Comparison of ENCODE assay signal across 13 cellular contexts in genomic region chr16:89670496-89671431, GRCh38. TPM values are rescaled to one million over a fixed set of nuclear protein-coding genes. Genes with fewer than 3 reads are reported as not detected.
DNase-seq lines count a peak whose midpoint lies in the region; ATAC-seq and TF ChIP-seq lines count a peak whose summit lies in the region.
"Had no signal": no experiment of that assay in that cellular context is flagged by ENCODE, and none has a peak within 500 bp of the region (broad histone marks: within the 10 kb centered on the region; RNA-seq: fewer than 3 reads in every experiment).

No MANE protein-coding gene starts in this region.

- H3K27me3 ChIP-seq in Panc1 (ENCODE audit: control insufficient read depth, insufficient read depth, low read length) (no peaks in the 10 kb centered on the region), fibroblast of lung (ENCODE audit: control insufficient read depth, insufficient read depth, low read length) (no peaks in the 10 kb centered on the region)
- H3K27me3 ChIP-seq: BLaER1, brain microvascular endothelial cell had no signal

- H3K79me2 ChIP-seq in fibroblast of lung (ENCODE audit: control insufficient read depth, insufficient read depth, low read length) = no peaks in the 10 kb centered on the region
- H3K79me2 ChIP-seq: parathyroid adenoma had no signal

- no peak overlapping the region for H3K9ac ChIP-seq in fibroblast of lung (ENCODE audit: insufficient read depth, low read length)
- H3K9ac ChIP-seq: BLaER1, parathyroid adenoma had no signal

- H3K9me3 Mint-ChIP-seq in natural killer cell treated with Interleukin-12 subunit alpha and Interleukin-12 subunit beta and Interleukin-15 and Interleukin-18, amount 100 ng/mL, for 72 hours = no peaks in the 10 kb centered on the region
- no peaks in the 10 kb centered on the region for H3K9me3 Mint-ChIP-seq in natural killer cell

- ATAC-seq in natural killer cell treated with Interleukin-12 subunit alpha and Interleukin-12 subunit beta and Interleukin-15 and Interleukin-18, amount 100 ng/mL, for 72 hours = no peak
- ATAC-seq in natural killer cell = no peak
- peak; percentile 55 for ATAC-seq in Panc1
- ATAC-seq in GM18909 (IDR thresholded peaks at IDR 0.05; ENCODE audit: poor library complexity, unreplicated experiment) = no peak

- H3K4me3 Mint-ChIP-seq in natural killer cell treated with Interleukin-12 subunit alpha and Interleukin-12 subunit beta and Interleukin-15 and Interleukin-18, amount 100 ng/mL, for 72 hours = no peak overlapping the region
- no peak overlapping the region for H3K4me3 Mint-ChIP-seq in natural killer cell
- H3K4me3 Mint-ChIP-seq: memory B cell had no signal

- no peak overlapping the region for H3K27ac ChIP-seq in Panc1 (ENCODE audit: low read length)
- no peak overlapping the region for H3K27ac ChIP-seq in fibroblast of lung (ENCODE audit: insufficient read depth, low read length)
- H3K27ac ChIP-seq: BLaER1, brain microvascular endothelial cell, parathyroid adenoma had no signal

- POLR2A ChIA-PET in Panc1 (lab: Charles Lee) = no interaction called here

- H3K9me3 ChIP-seq in Panc1 (ENCODE audit: control insufficient read depth, insufficient read depth, low read depth, low read length) = no peaks in the 10 kb centered on the region
- no peaks in the 10 kb centered on the region for H3K9me3 ChIP-seq in fibroblast of lung (ENCODE audit: control insufficient read depth, insufficient read depth, low read depth, low read length)

- H3K36me3 Mint-ChIP-seq in natural killer cell treated with Interleukin-12 subunit alpha and Interleukin-12 subunit beta and Interleukin-15 and Interleukin-18, amount 100 ng/mL, for 72 hours = no peaks in the 10 kb centered on the region
- no peaks in the 10 kb centered on the region for H3K36me3 Mint-ChIP-seq in natural killer cell

- in situ Hi-C loops in Panc1 (cut with HindIII; ENCODE audit: low pct_unique_long_range_greater_than_20kb, low sequenced_read_pairs) = no loop called here

- TF ChIP-seq CTCF in natural killer cell (IDR thresholded peaks at IDR 0.05) (no peak), Panc1 (IDR thresholded peaks at IDR 0.05) (no peak), fibroblast of lung (conservative IDR thresholded peaks at IDR 0.05 in 1 of 2, IDR thresholded peaks at IDR 0.05 in 1 of 2; ENCODE audit: low read depth in 1 of 2, low read length in 2 of 2) (no peak)

- no peaks in the 10 kb centered on the region for H3K4me1 Mint-ChIP-seq in natural killer cell treated with Interleukin-12 subunit alpha and Interleukin-12 subunit beta and Interleukin-15 and Interleukin-18, amount 100 ng/mL, for 72 hours (ENCODE audit: low read depth in 2 of 2)
- H3K4me1 Mint-ChIP-seq in natural killer cell = no peaks in the 10 kb centered on the region
- H3K4me1 Mint-ChIP-seq: memory B cell had no signal

- peak; percentile 39 for DNase-seq in natural killer cell treated with Interleukin-12 subunit alpha and Interleukin-12 subunit beta and Interleukin-15 and Interleukin-18, amount 100 ng/mL, for 72 hours (ENCODE audit: low spot score)
- DNase-seq in natural killer cell (no peak), Panc1 (ENCODE audit: low read depth, low spot score) (no peak), fibroblast of lung (ENCODE audit: low read depth in 2 of 2) (peak; percentile 22 to 43), COLO668 (lab: John Stamatoyannopoulos, UW; ENCODE audit: unreplicated experiment) (no peak), NCI-H1092 (lab: John Stamatoyannopoulos, UW) (no peak)
- no peak for DNase-seq in stimulated activated CD8-positive, alpha-beta memory T cell treated with anti-CD3 and anti-CD28 coated beads, Interleukin-4, amount 100 ng/mL, for 48 hours
- DNase-seq: brain microvascular endothelial cell, NCI-H1694 treated with DMSO at 0.1 percent for 48 hours had no signal

- no peaks in the 10 kb centered on the region for H3K36me3 ChIP-seq in Panc1 (ENCODE audit: control insufficient read depth, insufficient read depth, low read length)
- H3K36me3 ChIP-seq in fibroblast of lung (ENCODE audit: control insufficient read depth, insufficient read depth, low read length) = no peaks in the 10 kb centered on the region
- H3K36me3 ChIP-seq: brain microvascular endothelial cell had no signal

- no peak overlapping the region for H2AFZ ChIP-seq in fibroblast of lung (ENCODE audit: low read length)
- H2AFZ ChIP-seq: parathyroid adenoma had no signal

- H3K4me3 ChIP-seq in Panc1 (ENCODE audit: low read depth in 2 of 2, low read length in 2 of 2) (no peak overlapping the region), fibroblast of lung (replicated peaks in 1 of 4; ENCODE audit: control extremely low read depth in 1 of 4, insufficient read depth in 1 of 4, low read depth in 3 of 4, low read length in 4 of 4) (no peak overlapping the region)
- H3K4me3 ChIP-seq: BLaER1 had no signal

- intact Hi-C loops in natural killer cell (cut with micrococcal nuclease) (no loop called here), Panc1 (cut with micrococcal nuclease; ENCODE audit: unreplicated experiment) (no loop called here)

- no peak overlapping the region for H3K4me2 ChIP-seq in fibroblast of lung (ENCODE audit: extremely low read depth, insufficient read depth, low read length)
- H3K4me2 ChIP-seq: BLaER1 had no signal

- no peaks in the 10 kb centered on the region for H3K4me1 ChIP-seq in Panc1 (ENCODE audit: control insufficient read depth, insufficient read depth, low read length)
- no peaks in the 10 kb centered on the region for H3K4me1 ChIP-seq in fibroblast of lung (ENCODE audit: control insufficient read depth, extremely low read depth, insufficient read depth, low read length)
- H3K4me1 ChIP-seq: parathyroid adenoma had no signal

- H4K20me1 ChIP-seq in fibroblast of lung (ENCODE audit: control insufficient read depth, extremely low read depth, insufficient read depth, low read length) = no peaks in the 10 kb centered on the region
- H4K20me1 ChIP-seq: BLaER1 had no signal

- H3K27ac Mint-ChIP-seq in natural killer cell treated with Interleukin-12 subunit alpha and Interleukin-12 subunit beta and Interleukin-15 and Interleukin-18, amount 100 ng/mL, for 72 hours = no peak overlapping the region
- no peak overlapping the region for H3K27ac Mint-ChIP-seq in natural killer cell
- H3K27ac Mint-ChIP-seq: memory B cell had no signal

- H3K27me3 Mint-ChIP-seq in natural killer cell treated with Interleukin-12 subunit alpha and Interleukin-12 subunit beta and Interleukin-15 and Interleukin-18, amount 100 ng/mL, for 72 hours = no peaks in the 10 kb centered on the region
- no peaks in the 10 kb centered on the region for H3K27me3 Mint-ChIP-seq in natural killer cell (ENCODE audit: low read depth in 2 of 2)
- H3K27me3 Mint-ChIP-seq: memory B cell had no signal

- CTCF ChIA-PET in Panc1 (lab: Charles Lee) = no interaction called here

- TSS peak; percentile 49 for BruUV-seq in Panc1 (replicated peaks; lab: Mats Ljungman, UMichigan)

RNA-seq across cellular contexts. Expression of gene SPATA33, which starts 13.1 kb away (rescaled TPM):
- 10 to 100 TPM in 1 of 2 donors, 1 to 10 TPM in 1; 9.3 to 19.1 TPM for total RNA-seq in natural killer cell treated with Interleukin-12 subunit alpha and Interleukin-12 subunit beta and Interleukin-15 and Interleukin-18, amount 100 ng/mL, for 72 hours
- total RNA-seq in natural killer cell = 10 to 100 TPM in 1 of 3 donors, 1 to 10 TPM in 2; 6.5 to 11.9 (median 8.4) TPM
- 18.3 TPM for total RNA-seq in Panc1 (2021; ENCODE audit: unreplicated experiment)
- 12.4 TPM for polyA plus RNA-seq in Panc1 (2012; ENCODE audit: insufficient read length)
- total RNA-seq in fibroblast of lung = 1.5 and 2.0 TPM in 2 replicates
- 2.8 and 5.2 TPM in 2 replicates for polyA plus RNA-seq in fibroblast of lung
- 3.3 and 6.9 TPM in 2 replicates for polyA plus RNA-seq in fibroblast of lung (2012)
- 1.0 and 4.3 TPM in 2 replicates for polyA minus RNA-seq in fibroblast of lung (ENCODE audit: low replicate concordance)

RNA-seq across cellular contexts. Expression of gene CHMP1A, which starts 13.3 kb away (rescaled TPM):
- 100 to 1,000 TPM in 1 of 2 donors, 10 to 100 TPM in 1; 92.8 to 146 TPM for total RNA-seq in natural killer cell treated with Interleukin-12 subunit alpha and Interleukin-12 subunit beta and Interleukin-15 and Interleukin-18, amount 100 ng/mL, for 72 hours
- total RNA-seq in natural killer cell = 100 to 1,000 TPM; 124 to 135 (median 134) TPM
- 98.0 TPM for total RNA-seq in Panc1 (2021; ENCODE audit: unreplicated experiment)
- 121 TPM for polyA plus RNA-seq in Panc1 (2012; ENCODE audit: insufficient read length)
- 60.9 and 66.2 TPM in 2 replicates for total RNA-seq in fibroblast of lung
- polyA plus RNA-seq in fibroblast of lung = 61.0 and 65.3 TPM in 2 replicates
- 67.5 and 85.5 TPM in 2 replicates for polyA plus RNA-seq in fibroblast of lung (2012)
- 102 and 107 TPM in 2 replicates for polyA minus RNA-seq in fibroblast of lung (ENCODE audit: low replicate concordance)

RNA-seq across cellular contexts. Expression of gene CDK10, which starts 15.7 kb away (rescaled TPM):
- total RNA-seq in natural killer cell treated with Interleukin-12 subunit alpha and Interleukin-12 subunit beta and Interleukin-15 and Interleukin-18, amount 100 ng/mL, for 72 hours = 100 to 1,000 TPM in 1 of 2 donors, 10 to 100 TPM in 1; 60.8 to 115 TPM
- total RNA-seq in natural killer cell (100 to 1,000 TPM; 102 to 123 (median 114) TPM), Panc1 (2021; ENCODE audit: unreplicated experiment) (52.6 TPM), fibroblast of lung (37.5 and 41.9 TPM in 2 replicates)
- polyA plus RNA-seq in Panc1 (2012; ENCODE audit: insufficient read length) = 54.0 TPM
- polyA plus RNA-seq in fibroblast of lung = 22.9 and 27.3 TPM in 2 replicates
- 78.2 and 95.2 TPM in 2 replicates for polyA plus RNA-seq in fibroblast of lung (2012)
- 22.6 and 25.1 TPM in 2 replicates for polyA minus RNA-seq in fibroblast of lung (ENCODE audit: low replicate concordance)

RNA-seq across cellular contexts. Expression of gene SPATA2L, which starts 30.7 kb away (rescaled TPM):
- 1 to 10 TPM; 6.8 to 8.4 TPM for total RNA-seq in natural killer cell treated with Interleukin-12 subunit alpha and Interleukin-12 subunit beta and Interleukin-15 and Interleukin-18, amount 100 ng/mL, for 72 hours
- total RNA-seq in natural killer cell (10 to 100 TPM; 23.1 to 37.9 (median 24.0) TPM), Panc1 (2021; ENCODE audit: unreplicated experiment) (12.7 TPM), fibroblast of lung (7.3 and 10.3 TPM in 2 replicates)
- 16.0 TPM for polyA plus RNA-seq in Panc1 (2012; ENCODE audit: insufficient read length)
- polyA plus RNA-seq in fibroblast of lung = 1.7 and 1.8 TPM in 2 replicates
- 2.9 and 4.8 TPM in 2 replicates for polyA plus RNA-seq in fibroblast of lung (2012)
- 3.4 and 6.4 TPM in 2 replicates for polyA minus RNA-seq in fibroblast of lung (ENCODE audit: low replicate concordance)

RNA-seq across cellular contexts. Expression of gene VPS9D1, which starts 49.9 kb away (rescaled TPM):
- 10 to 100 TPM in 1 of 2 donors, 1 to 10 TPM in 1; 9.0 to 11.0 TPM for total RNA-seq in natural killer cell treated with Interleukin-12 subunit alpha and Interleukin-12 subunit beta and Interleukin-15 and Interleukin-18, amount 100 ng/mL, for 72 hours
- total RNA-seq in natural killer cell (10 to 100 TPM; 31.7 to 43.0 (median 35.4) TPM), Panc1 (2021; ENCODE audit: unreplicated experiment) (6.3 TPM), fibroblast of lung (7.2 and 13.0 TPM in 2 replicates)
- 8.7 TPM for polyA plus RNA-seq in Panc1 (2012; ENCODE audit: insufficient read length)
- 6.3 and 6.4 TPM in 2 replicates for polyA plus RNA-seq in fibroblast of lung
- polyA plus RNA-seq in fibroblast of lung (2012) = 13.3 and 14.2 TPM in 2 replicates
- 6.2 and 13.2 TPM in 2 replicates for polyA minus RNA-seq in fibroblast of lung (ENCODE audit: low replicate concordance)

Comparison
In these comparisons a context has a peak if more than half of its experiments do, and no peak if none do; other contexts are left out.
1. DNase-seq: peak in natural killer cell treated with Interleukin-12 subunit alpha and Interleukin-12 subunit beta and Interleukin-15 and Interleukin-18, amount 100 ng/mL, for 72 hours (single experiment) and fibroblast of lung (2 of 2); none in natural killer cell (single experiment), Panc1 (single experiment), COLO668 (single experiment), stimulated activated CD8-positive, alpha-beta memory T cell treated with anti-CD3 and anti-CD28 coated beads, Interleukin-4, amount 100 ng/mL, for 48 hours (single experiment) and NCI-H1092 (single experiment).